In genomic region chr18:58087928-58088722, GRCh38 we compare ENCODE assay signal across 12 cellular contexts.
A peak's percentile ranks its signal among the peaks of the same experiment; 100 is the strongest.
DNase-seq lines count a peak whose midpoint lies in the region; ATAC-seq and TF ChIP-seq lines count a peak whose summit lies in the region.
"Had no signal": no experiment of that assay in that cellular context is flagged by ENCODE, and none has a peak within 500 bp of the region (broad histone marks: within the 10 kb centered on the region; RNA-seq: fewer than 3 reads in every experiment).

No MANE protein-coding gene starts in this region.

- ATAC-seq in HG02885 (IDR thresholded peaks at IDR 0.05; ENCODE audit: poor library complexity, unreplicated experiment) (no peak), HG02759 (IDR thresholded peaks at IDR 0.05; ENCODE audit: unreplicated experiment) (no peak)
- ATAC-seq: right cardiac atrium had no signal

- no peak overlapping the region for H3K9ac ChIP-seq in iPS-20b (ENCODE audit: low read depth, low read length)

- peak overlapping the region; percentile 46 for H3K27ac ChIP-seq in 22Rv1
- H3K27ac ChIP-seq in RWPE1: peak overlapping the region; percentile 57
- peak overlapping the region; percentile 11 for H3K27ac ChIP-seq in iPS-20b (ENCODE audit: low read length)
- H3K27ac ChIP-seq: WERI-Rb-1 had no signal

- POLR2A ChIA-PET in RWPE1 (lab: Yijun Ruan, JAX; ENCODE audit: low non-redundant PET): no interaction called here

- DNase-seq in ELR (ENCODE audit: low read depth) (peak; percentile 69), RWPE1 (ENCODE audit: low spot score) (peak; percentile 57), NAMALWA (ENCODE audit: low spot score) (no peak)
- no peak for DNase-seq in effector CD8-positive, alpha-beta T cell (lab: John Stamatoyannopoulos, UW)
- DNase-seq: GOT3, NCI-H446 treated with DMSO at 0.1 percent for 48 hours, WERI-Rb-1 had no signal

- CTCF ChIA-PET in RWPE1 (lab: Yijun Ruan, JAX): no interaction called here

- H3K4me1 ChIP-seq in iPS-20b (ENCODE audit: insufficient read depth, low read length): peaks cover 8% of the 10 kb centered on the region

- H3K4me3 ChIP-seq in iPS-20b (ENCODE audit: low read length): peak overlapping the region; percentile 14; the same call in 1 of the 2 replicates

- TF ChIP-seq CTCF in 22Rv1 (IDR thresholded peaks at IDR 0.05): no peak
- no peak for TF ChIP-seq CTCF in RWPE1 (conservative IDR thresholded peaks at IDR 0.05; ENCODE audit: low read depth)

- peaks cover 4% of the 10 kb centered on the region; the same call in 1 of the 2 replicates for H3K9me3 ChIP-seq in iPS-20b (ENCODE audit: insufficient read depth, low read depth, low read length)

- no peaks in the 10 kb centered on the region for H3K27me3 ChIP-seq in iPS-20b (ENCODE audit: insufficient read depth, low read length)

- no peaks in the 10 kb centered on the region for H3K36me3 ChIP-seq in iPS-20b (ENCODE audit: insufficient read depth, low read depth, low read length)

Comparison
In these comparisons a context has a peak if more than half of its experiments do, and no peak if none do; other contexts are left out.
1. DNase-seq: peak in ELR (single experiment) and RWPE1 (single experiment); none in effector CD8-positive, alpha-beta T cell (single experiment) and NAMALWA (single experiment).
2. Peak in every context shown above with its lines, with median percentiles within 50 percentile points of each other: H3K27ac ChIP-seq.